In the genomic region with DNA sequence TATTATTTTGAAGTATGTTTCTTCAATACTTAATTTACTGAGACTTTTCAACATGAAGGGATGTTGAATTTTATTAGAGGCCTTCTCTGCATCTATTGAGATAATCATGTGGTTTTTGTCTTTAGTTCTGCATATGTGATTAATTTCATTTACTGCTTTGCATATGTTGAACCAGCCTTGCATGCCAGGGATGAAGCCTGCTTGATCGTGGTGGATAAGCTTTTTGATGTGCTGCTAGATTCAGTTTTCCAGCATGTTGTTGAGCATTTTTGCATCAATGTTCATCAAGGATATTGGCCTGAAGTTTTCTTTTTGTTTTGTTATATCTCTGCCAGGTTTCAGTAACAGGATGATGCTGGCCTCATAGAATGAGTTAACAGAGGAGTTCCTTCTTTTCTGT, we compare ENCODE assay signal across 7 cellular contexts.
"Had no signal": no experiment of that assay in that cellular context is flagged by ENCODE, and none has a peak within 500 bp of the region (broad histone marks: within the 10 kb centered on the region; RNA-seq: fewer than 3 reads in every experiment).

No MANE protein-coding gene starts in this region.

- DNase-seq: GDM1, GF-D8 had no signal

- FAIRE-seq: G401.6, GM12878, GM12891, GM12892, GM18507 had no signal

- ATAC-seq: GM12878 had no signal

- H3K4me3 ChIP-seq: GM12878 had no signal
